Comparison of ENCODE assay signal across 17 cellular contexts in the genomic region with DNA sequence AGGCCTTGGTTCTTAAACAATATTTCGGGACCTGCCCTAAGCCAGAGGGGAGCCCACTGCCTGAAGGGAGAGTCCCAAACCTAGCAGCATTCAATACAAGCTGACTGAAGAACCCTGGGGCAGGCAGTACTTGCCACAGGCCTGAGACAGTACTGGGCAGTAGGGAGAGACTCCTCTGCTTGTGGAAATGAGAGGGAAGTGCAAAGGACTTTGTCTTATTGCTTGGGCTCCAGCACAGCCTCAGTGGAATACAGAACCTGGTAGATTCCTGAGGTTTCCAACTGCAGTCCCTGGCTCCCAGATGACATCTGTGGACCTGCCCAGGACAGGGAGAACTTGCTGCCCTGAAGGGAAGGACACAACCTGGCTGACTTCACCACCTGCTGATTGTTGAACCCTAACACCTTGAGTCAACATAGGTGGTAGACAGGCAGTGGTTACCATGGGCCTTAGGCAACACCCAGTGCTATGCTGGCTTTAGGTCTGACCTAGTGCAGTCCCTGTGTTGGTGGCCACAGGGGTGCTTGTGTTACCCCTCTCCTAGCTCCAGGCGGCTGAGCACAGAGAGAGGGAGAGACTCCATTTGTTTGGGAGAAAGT. TPM values are rescaled to one million over a fixed set of nuclear protein-coding genes. Genes with fewer than 3 reads are reported as not detected.
DNase-seq lines count a peak whose midpoint lies in the region; ATAC-seq, FAIRE-seq and TF ChIP-seq lines count a peak whose summit lies in the region.
"Had no signal": no experiment of that assay in that cellular context is flagged by ENCODE, and none has a peak within 500 bp of the region (broad histone marks: within the 10 kb centered on the region; RNA-seq: fewer than 3 reads in every experiment).

No MANE protein-coding gene starts in this region.

- TF ChIP-seq CTCF in MCF 10A (IDR thresholded peaks at IDR 0.05; ENCODE audit: unreplicated experiment), result no peak
- TF ChIP-seq CTCF in breast epithelium (IDR thresholded peaks at IDR 0.05), result no peak
- TF ChIP-seq CTCF in K562 (IDR thresholded peaks at IDR 0.05 in 2 of 3, conservative IDR thresholded peaks at IDR 0.05 in 1 of 3; ENCODE audit: insufficient read depth in 2 of 3, low read depth in 1 of 3, low read length in 3 of 3), result no peak
- TF ChIP-seq CTCF in glutamatergic neuron (IDR thresholded peaks at IDR 0.05; ENCODE audit: partially characterized antibody, unreplicated experiment), result no peak

- ATAC-seq in K562, result no peak; the same call in 2 of the 3 replicates
- ATAC-seq in GM19324 (IDR thresholded peaks at IDR 0.05; ENCODE audit: low FRiP score, unreplicated experiment), result no peak
- no peak for ATAC-seq in stimulated activated effector memory CD8-positive, alpha-beta T cell treated with anti-CD3 and anti-CD28 coated beads, Interleukin-12 subunit alpha, Interleukin-12 subunit beta, amount 100 ng/mL, for 72 hours
- ATAC-seq: activated CD4-positive, CD25-positive, alpha-beta regulatory T cell treated with anti-CD3 and anti-CD28 coated beads, Interleukin-2, amount 50 U/mL, for 24 hours; activated CD8-positive, alpha-beta memory T cell treated with anti-CD3 and anti-CD28 coated beads, Interleukin-2, amount 10 ng/mL, durations not matched to agents 7 days and 5 days had no signal

- H3K27ac ChIP-seq in breast epithelium, result no peak overlapping the region
- H3K27ac ChIP-seq in K562 (ENCODE audit: extremely low read depth, low read depth, low read length), result no peak overlapping the region
- H3K27ac ChIP-seq in mesenchymal stem cell (ENCODE audit: low read length, poor library complexity, severe bottlenecking), result no peak overlapping the region
- H3K27ac ChIP-seq: coronary artery, skin epidermis, upper lobe of left lung had no signal

- no peak overlapping the region for H3K27ac Mint-ChIP-seq in MCF 10A (ENCODE audit: low read depth, unreplicated experiment)
- H3K27ac Mint-ChIP-seq in glutamatergic neuron (ENCODE audit: unreplicated experiment), result no peak overlapping the region
- no peak overlapping the region for H3K27ac Mint-ChIP-seq in stimulated activated effector memory CD8-positive, alpha-beta T cell treated with anti-CD3 and anti-CD28 coated beads, Interleukin-12 subunit alpha, Interleukin-12 subunit beta, amount 100 ng/mL, for 72 hours
- H3K27ac Mint-ChIP-seq: activated CD8-positive, alpha-beta memory T cell treated with anti-CD3 and anti-CD28 coated beads, Interleukin-2, amount 10 ng/mL, durations not matched to agents 7 days and 5 days had no signal

- peak overlapping the region; percentile 38 for H2AK5ac ChIP-seq in mesenchymal stem cell (ENCODE audit: low read length, severe bottlenecking)

- TF ChIP-seq RAD21 in K562 (CRISPR knock-in tag; conservative IDR thresholded peaks at IDR 0.05 in 1 of 2, IDR thresholded peaks at IDR 0.05 in 1 of 2), result no peak

- no peaks in the 10 kb centered on the region for H3K9me1 ChIP-seq in K562 (ENCODE audit: control insufficient read depth, insufficient read depth, low read length)

- no peaks in the 10 kb centered on the region for H3K4me1 ChIP-seq in breast epithelium
- H3K4me1 ChIP-seq in K562 (replicated peaks in 1 of 2; ENCODE audit: control insufficient read depth in 2 of 2, insufficient read depth in 2 of 2, low read length in 2 of 2), result peaks cover 0 to 5% of the 10 kb centered on the region in 2 experiments; a peak in 2 of 5 replicates
- H3K4me1 ChIP-seq in mesenchymal stem cell (ENCODE audit: control insufficient read depth, insufficient read depth, low read depth, low read length), result peaks cover 11% of the 10 kb centered on the region

- H3K9me3 ChIP-seq in breast epithelium (no peaks in the 10 kb centered on the region), K562 (replicated peaks; ENCODE audit: control insufficient read depth, insufficient read depth, low read depth, low read length) (no peaks in the 10 kb centered on the region), mesenchymal stem cell (ENCODE audit: control insufficient read depth, low read length) (peaks cover 6% of the 10 kb centered on the region)
- H3K9me3 ChIP-seq: upper lobe of left lung had no signal

- H3K36me3 Mint-ChIP-seq in MCF 10A (ENCODE audit: insufficient read depth, unreplicated experiment) (no peaks in the 10 kb centered on the region), glutamatergic neuron (ENCODE audit: unreplicated experiment) (peaks cover 9% of the 10 kb centered on the region)
- no peaks in the 10 kb centered on the region for H3K36me3 Mint-ChIP-seq in stimulated activated effector memory CD8-positive, alpha-beta T cell treated with anti-CD3 and anti-CD28 coated beads, Interleukin-12 subunit alpha, Interleukin-12 subunit beta, amount 100 ng/mL, for 72 hours

- H3K79me2 ChIP-seq in K562 (ENCODE audit: control insufficient read depth, insufficient read depth, low read length), result no peaks in the 10 kb centered on the region

- H3K4me1 Mint-ChIP-seq in MCF 10A (ENCODE audit: insufficient read depth, unreplicated experiment), result peaks cover 17% of the 10 kb centered on the region
- H3K4me1 Mint-ChIP-seq in glutamatergic neuron (ENCODE audit: low read depth, unreplicated experiment), result no peaks in the 10 kb centered on the region
- peaks cover 6% of the 10 kb centered on the region for H3K4me1 Mint-ChIP-seq in stimulated activated effector memory CD8-positive, alpha-beta T cell treated with anti-CD3 and anti-CD28 coated beads, Interleukin-12 subunit alpha, Interleukin-12 subunit beta, amount 100 ng/mL, for 72 hours

- FAIRE-seq in K562 (lab: Jason Lieb, UNC), result no peak

- H3K4me3 ChIP-seq in breast epithelium (no peak overlapping the region), K562 (no peak overlapping the region), mesenchymal stem cell (ENCODE audit: insufficient read depth in 1 of 2, low read depth in 1 of 2, low read length in 2 of 2) (no peak overlapping the region)
- H3K4me3 ChIP-seq: coronary artery, skin epidermis, upper lobe of left lung had no signal

- H4K91ac ChIP-seq in mesenchymal stem cell (ENCODE audit: low read length), result peak overlapping the region; percentile 93

- no peak overlapping the region for H3K23ac ChIP-seq in mesenchymal stem cell (ENCODE audit: low read length in 2 of 2)

- peak overlapping the region; percentile 77 for H2BK15ac ChIP-seq in mesenchymal stem cell (ENCODE audit: low read depth, poor library complexity, severe bottlenecking)

- H2AFZ ChIP-seq in K562 (ENCODE audit: low read depth, low read length) (peak overlapping the region; percentile 44; the same call in 1 of the 2 replicates), mesenchymal stem cell (ENCODE audit: low read depth, low read length) (peak overlapping the region; percentile 43)

- BruUV-seq in MCF 10A (replicated peaks; lab: Mats Ljungman, UMichigan) (no TSS peak), K562 (replicated peaks; lab: Mats Ljungman, UMichigan) (no TSS peak)

- H3K4me2 ChIP-seq in K562 (ENCODE audit: insufficient read depth, low read length) (no peak overlapping the region; the same call in 1 of the 2 replicates), mesenchymal stem cell (ENCODE audit: low read length, poor library complexity, severe bottlenecking) (no peak overlapping the region)

- DNase-seq in MCF 10A (ENCODE audit: unreplicated experiment) (peak; percentile 3), breast epithelium (ENCODE audit: low spot score in 2 of 2) (no peak), K562 (ENCODE audit: extremely low read depth in 1 of 4, low spot score in 3 of 4) (no peak), mesenchymal stem cell (no peak), NCI-H2171 (lab: John Stamatoyannopoulos, UW) (no peak), glutamatergic neuron (no peak)
- DNase-seq in stimulated activated effector memory CD8-positive, alpha-beta T cell treated with anti-CD3 and anti-CD28 coated beads, Interleukin-12 subunit alpha, Interleukin-12 subunit beta, amount 100 ng/mL, for 72 hours (ENCODE audit: low spot score in 2 of 2), result no peak
- DNase-seq: activated CD8-positive, alpha-beta memory T cell treated with anti-CD3 and anti-CD28 coated beads, Interleukin-2, amount 10 ng/mL, durations not matched to agents 7 days and 5 days; activated effector memory CD4-positive, alpha-beta T cell treated with anti-CD3 and anti-CD28 coated beads, Interleukin-2, amount 50 U/mL, for 16 hours; NCI-H1436 treated with DMSO at 0.1 percent for 48 hours; NCI-H2227 treated with DMSO at 0.1 percent for 48 hours; SHP77 had no signal

- no peaks in the 10 kb centered on the region for H3K79me1 ChIP-seq in mesenchymal stem cell (replicated peaks; ENCODE audit: low read length, poor library complexity, severe bottlenecking)

- H3K27me3 ChIP-seq in breast epithelium (no peaks in the 10 kb centered on the region), K562 (ENCODE audit: control insufficient read depth in 2 of 2, insufficient read depth in 2 of 2, low read length in 2 of 2) (no peaks in the 10 kb centered on the region), mesenchymal stem cell (ENCODE audit: control insufficient read depth in 1 of 2, insufficient read depth in 1 of 2, low read length in 2 of 2) (no peaks in the 10 kb centered on the region)
- H3K27me3 ChIP-seq: upper lobe of left lung had no signal

- H2BK120ac ChIP-seq in mesenchymal stem cell (ENCODE audit: low read depth, low read length), result peak overlapping the region; percentile 69

- H4K20me1 ChIP-seq in K562 (replicated peaks; ENCODE audit: control insufficient read depth, insufficient read depth, low read length), result no peaks in the 10 kb centered on the region

- H3K36me3 ChIP-seq in breast epithelium, result no peaks in the 10 kb centered on the region
- H3K36me3 ChIP-seq in K562 (ENCODE audit: control insufficient read depth, insufficient read depth, low read length), result no peaks in the 10 kb centered on the region
- no peaks in the 10 kb centered on the region for H3K36me3 ChIP-seq in mesenchymal stem cell (ENCODE audit: control insufficient read depth in 1 of 2, insufficient read depth in 2 of 2, low read depth in 1 of 2, low read length in 2 of 2)
- H3K36me3 ChIP-seq: upper lobe of left lung had no signal

- 0% methylated on average over 2 of the region's 2 CpGs for WGBS in K562 (ENCODE audit: insufficient coverage, low coverage, missing lambda C conversion rate)
- 75% methylated on average over 2 of the region's 2 CpGs for WGBS in mesenchymal stem cell

- no peak for TF ChIP-seq EP300 in K562 (IDR thresholded peaks at IDR 0.05; ENCODE audit: low read length)

- TF ChIP-seq POLR2A in breast epithelium (IDR thresholded peaks at IDR 0.05) (no peak), K562 (conservative IDR thresholded peaks at IDR 0.05) (no peak)

- no peaks in the 10 kb centered on the region for H3K27me3 Mint-ChIP-seq in MCF 10A (ENCODE audit: insufficient read depth, unreplicated experiment)
- no peaks in the 10 kb centered on the region for H3K27me3 Mint-ChIP-seq in glutamatergic neuron (ENCODE audit: unreplicated experiment)
- H3K27me3 Mint-ChIP-seq: activated CD8-positive, alpha-beta memory T cell treated with anti-CD3 and anti-CD28 coated beads, Interleukin-2, amount 10 ng/mL, durations not matched to agents 7 days and 5 days had no signal

- no peak overlapping the region for H2BK5ac ChIP-seq in mesenchymal stem cell (ENCODE audit: low read depth, low read length, poor library complexity, severe bottlenecking)

- peak overlapping the region; percentile 96 to 98 for H2BK12ac ChIP-seq in mesenchymal stem cell (ENCODE audit: low read length in 2 of 2)

- H3K4me3 Mint-ChIP-seq in MCF 10A (ENCODE audit: unreplicated experiment) (no peak overlapping the region), glutamatergic neuron (ENCODE audit: unreplicated experiment) (no peak overlapping the region)
- no peak overlapping the region for H3K4me3 Mint-ChIP-seq in stimulated activated effector memory CD8-positive, alpha-beta T cell treated with anti-CD3 and anti-CD28 coated beads, Interleukin-12 subunit alpha, Interleukin-12 subunit beta, amount 100 ng/mL, for 72 hours
- H3K4me3 Mint-ChIP-seq: activated CD8-positive, alpha-beta memory T cell treated with anti-CD3 and anti-CD28 coated beads, Interleukin-2, amount 10 ng/mL, durations not matched to agents 7 days and 5 days had no signal

- H3K18ac ChIP-seq in mesenchymal stem cell (ENCODE audit: low read depth in 1 of 2, low read length in 2 of 2), result peak overlapping the region; percentile 72 to 77

- peak overlapping the region; percentile 79 for H4K8ac ChIP-seq in mesenchymal stem cell (ENCODE audit: low read length)

- CTCF ChIA-PET in MCF 10A (lab: Yijun Ruan, JAX) (interaction anchor here (0.5 to 1.2 kb wide), 3 partner anchors 14 to 169 kb away, joined by 3 to 5 read pairs (median 4); no protein-coding TSS in a partner anchor), K562 (lab: Yijun Ruan, JAX; ENCODE audit: low intra/inter-chr PET ratio) (no interaction called here)

- H3K14ac ChIP-seq in mesenchymal stem cell (ENCODE audit: low read length in 2 of 2), result peak overlapping the region in 1 of 2 experiments; percentile 53

- H3K9ac ChIP-seq in K562 (ENCODE audit: insufficient read depth in 1 of 2, low read depth in 2 of 2, low read length in 2 of 2) (no peak overlapping the region; a peak in 1 of 4 replicates), mesenchymal stem cell (ENCODE audit: low read length) (no peak overlapping the region)

- H3K9me3 Mint-ChIP-seq in MCF 10A (ENCODE audit: unreplicated experiment) (no peaks in the 10 kb centered on the region), glutamatergic neuron (ENCODE audit: unreplicated experiment) (peaks cover 2% of the 10 kb centered on the region)
- H3K9me3 Mint-ChIP-seq in stimulated activated effector memory CD8-positive, alpha-beta T cell treated with anti-CD3 and anti-CD28 coated beads, Interleukin-12 subunit alpha, Interleukin-12 subunit beta, amount 100 ng/mL, for 72 hours, result no peaks in the 10 kb centered on the region

- POLR2A ChIA-PET in MCF 10A (lab: Yijun Ruan, JAX), result interaction anchor here (0.5 to 1.2 kb wide), 3 partner anchors 11 to 175 kb away, joined by 3 read pairs; no protein-coding TSS in a partner anchor
- POLR2A ChIA-PET in K562 (lab: Yijun Ruan, JAX), result no interaction called here

- in situ Hi-C loops in K562 (cut with MboI), result no loop called here

- peak overlapping the region; percentile 34 to 68 for H3K4ac ChIP-seq in mesenchymal stem cell (ENCODE audit: low read depth in 1 of 2, low read length in 2 of 2)

- intact Hi-C loops in MCF 10A (cut with micrococcal nuclease) (no loop called here), breast epithelium (cut with DNase I; ENCODE audit: low total_unique reads) (no loop called here), K562 (cut with micrococcal nuclease) (no loop called here)

RNA-seq across cellular contexts. Expression of a gene that starts 20.3 kb away (rescaled TPM):
- 0.07 and 0.12 TPM in 2 replicates for total RNA-seq in MCF 10A (2022)
- 1 to 10 TPM; 2.6 to 8.6 (median 6.9) TPM for total RNA-seq in breast epithelium
- total RNA-seq in K562 (2011; cell fraction: chromatin; rRNA removed; ENCODE audit: low replicate concordance), result 0.39 and 0.67 TPM in 2 replicates
- 0.33 and 0.39 TPM in 2 replicates for total RNA-seq in K562 (2011; cell fraction: nucleolus; rRNA removed)
- 0.84 and 1.2 TPM in 2 replicates for total RNA-seq in K562 (2011; cell fraction: nucleoplasm; rRNA removed)
- total RNA-seq in K562 (2014; rRNA removed), result not detected in 2 replicates
- total RNA-seq in K562 (2014; rRNA removed; fragmentation: Illumina TruSeq; extraction: Trizol), result 0.11 and 0.16 TPM in 2 replicates
- total RNA-seq in K562 (2015; rRNA removed; fragmentation: Illumina TruSeq; extraction: Trizol), result 0.11 TPM in 1 of 2 replicates, not detected in the other
- 0.04 TPM in 1 of 2 replicates, not detected in the other for total RNA-seq in K562 (2021)
- 0.01 and 0.36 TPM in 2 replicates for polyA plus RNA-seq in K562 (2011; rRNA removed)
- polyA plus RNA-seq in K562 (2011; cell fraction: cytosol; rRNA removed), result 0.03 and 0.33 TPM in 2 replicates
- 0.07 TPM in 1 of 2 replicates, not detected in the other for polyA plus RNA-seq in K562 (2011; cell fraction: nucleus; rRNA removed)
- polyA plus RNA-seq in K562 (2012), result 0.03 TPM in 2 replicates
- 0.01 TPM in 1 of 2 replicates, not detected in the other for polyA plus RNA-seq in K562 (2014; fragmentation: Illumina TruSeq; extraction: Trizol)
- polyA plus RNA-seq in K562 (2014; fragmentation: Nextera tagmentation; extraction: Ambion mirVana), result under 1 TPM in 1 of 2 experiments, not detected in 1; 0.03 TPM
- polyA plus RNA-seq in K562 (2014; rRNA removed), result not detected in 2 replicates
- polyA minus RNA-seq in K562 (2011; rRNA and poly(A)+ RNA removed), result 0.15 and 0.46 TPM in 2 replicates
- polyA minus RNA-seq in K562 (2011; cell fraction: cytosol; rRNA and poly(A)+ RNA removed), result 0.29 TPM in 1 of 2 replicates, not detected in the other
- not detected in 2 replicates for polyA minus RNA-seq in K562 (2011; cell fraction: nucleus; rRNA and poly(A)+ RNA removed)
- 1.1 TPM for polyA plus RNA-seq in mesenchymal stem cell (2013, experiment 1 of 2)
- 1.4 TPM for polyA plus RNA-seq in mesenchymal stem cell (2013, experiment 2 of 2)
- not detected for total RNA-seq in glutamatergic neuron (ENCODE audit: unreplicated experiment)
